13 cellular contexts compared by ENCODE assay signal in the genomic region with DNA sequence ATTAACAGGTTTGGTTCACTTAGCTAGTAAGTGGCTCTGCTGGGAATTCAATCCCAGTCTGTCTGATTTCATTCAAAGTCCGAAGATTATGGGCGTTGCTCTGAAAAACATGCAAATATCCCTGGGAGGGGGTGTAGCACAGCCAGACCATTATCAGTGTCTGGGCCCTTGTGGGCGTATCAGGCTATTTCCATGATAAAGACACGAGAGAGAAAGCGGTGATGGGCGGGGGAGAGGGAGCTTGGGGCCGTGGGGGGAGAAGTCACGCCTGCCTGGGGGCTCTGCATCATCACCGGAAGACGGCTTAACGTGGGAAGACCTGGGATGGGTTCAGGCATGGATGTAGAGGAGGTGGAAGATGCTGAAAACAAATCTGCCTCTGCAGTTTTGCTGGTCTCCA. TPM values are rescaled to one million over a fixed set of nuclear protein-coding genes. Genes with fewer than 3 reads are reported as not detected.
DNase-seq lines count a peak whose midpoint lies in the region; ATAC-seq, FAIRE-seq and TF ChIP-seq lines count a peak whose summit lies in the region.
"Had no signal": no experiment of that assay in that cellular context is flagged by ENCODE, and none has a peak within 500 bp of the region (broad histone marks: within the 10 kb centered on the region; RNA-seq: fewer than 3 reads in every experiment).

No MANE protein-coding gene starts in this region.

- H3K27ac Mint-ChIP-seq in activated naive CD4-positive, alpha-beta T cell treated with anti-CD3 and anti-CD28 coated beads, Interleukin-2, amount 50 U/mL, for 24 hours = peak overlapping the region; percentile 6

- H4K20me1 ChIP-seq in keratinocyte (ENCODE audit: control insufficient read depth, extremely low read depth, insufficient read depth, low read length) = no peaks in the 10 kb centered on the region
- H4K20me1 ChIP-seq in OCI-LY7 (ENCODE audit: insufficient read depth, low read length) = no peaks in the 10 kb centered on the region

- FAIRE-seq in keratinocyte (lab: Jason Lieb, UNC) = peak; percentile 72

- H3K27ac ChIP-seq in keratinocyte (ENCODE audit: control insufficient read depth, insufficient read depth, low read length) (peak overlapping the region; percentile 95), subcutaneous abdominal adipose tissue (ENCODE audit: low read depth, low read length) (peak overlapping the region; percentile 37), OCI-LY7 (ENCODE audit: low read depth, low read length, poor library complexity, severe bottlenecking) (no peak overlapping the region)
- H3K27ac ChIP-seq: body of pancreas had no signal

- TF ChIP-seq CTCF in keratinocyte (optimal IDR thresholded peaks at IDR 0.05 in 1 of 3, IDR thresholded peaks at IDR 0.05 in 1 of 3, conservative IDR thresholded peaks at IDR 0.05 in 1 of 3; ENCODE audit: extremely low read depth in 1 of 3, insufficient read depth in 2 of 3, low read length in 3 of 3) = no peak
- TF ChIP-seq CTCF in OCI-LY7 (conservative IDR thresholded peaks at IDR 0.05; ENCODE audit: low read length) = no peak

- H3K36me3 ChIP-seq in keratinocyte (ENCODE audit: control insufficient read depth in 2 of 2, extremely low read depth in 1 of 2, insufficient read depth in 2 of 2, low read length in 2 of 2) (peaks cover 3 to 4% of the 10 kb centered on the region in 2 experiments), subcutaneous abdominal adipose tissue (ENCODE audit: control insufficient read depth in 5 of 5, insufficient read depth in 5 of 5, low read length in 5 of 5) (peaks cover 0 to 21% (median 16%) of the 10 kb centered on the region in 5 donors), OCI-LY7 (ENCODE audit: insufficient read depth, low read length) (no peaks in the 10 kb centered on the region)

- H3K9me3 Mint-ChIP-seq in activated naive CD4-positive, alpha-beta T cell treated with anti-CD3 and anti-CD28 coated beads, Interleukin-2, amount 50 U/mL, for 24 hours = no peaks in the 10 kb centered on the region
- H3K9me3 Mint-ChIP-seq: activated CD8-positive, alpha-beta T cell treated with anti-CD3 and anti-CD28 coated beads for 36 hours had no signal

- H3K9me1 ChIP-seq in keratinocyte (ENCODE audit: control insufficient read depth, extremely low read depth, insufficient read depth, low read length) = peaks cover 3% of the 10 kb centered on the region

- dilution Hi-C loops in keratinocyte (cut with MboI; ENCODE audit: extremely low pct_ligation_motif_present, low sequenced_read_pairs) = no loop called here

- H3K36me3 Mint-ChIP-seq in activated naive CD4-positive, alpha-beta T cell treated with anti-CD3 and anti-CD28 coated beads, Interleukin-2, amount 50 U/mL, for 24 hours = peaks cover 6% of the 10 kb centered on the region

- DNase-seq in activated naive CD4-positive, alpha-beta T cell treated with Interleukin-2 at 50 U/mL for 16 hours = no peak
- DNase-seq in astrocyte of the hippocampus (ENCODE audit: low read depth, low spot score) (peak; percentile 31), keratinocyte (ENCODE audit: low read depth, low spot score) (no peak), OCI-LY7 (ENCODE audit: low spot score) (no peak), DMS153 treated with DMSO at 0.1 percent for 48 hours (lab: John Stamatoyannopoulos, UW; ENCODE audit: unreplicated experiment) (no peak)
- DNase-seq: NCI-H1930, SHP77 had no signal

- H3K9ac ChIP-seq in keratinocyte (ENCODE audit: control insufficient read depth, extremely low read depth, insufficient read depth, low read length) (peak overlapping the region; percentile 58), subcutaneous abdominal adipose tissue (ENCODE audit: low read length in 5 of 5) (no peak overlapping the region)

- no TSS peak for BruUV-seq in OCI-LY7 (replicated peaks; lab: Mats Ljungman, UMichigan)

- no peaks in the 10 kb centered on the region for H3K9me3 ChIP-seq in keratinocyte (ENCODE audit: control insufficient read depth, low read depth, low read length)
- no peaks in the 10 kb centered on the region for H3K9me3 ChIP-seq in subcutaneous abdominal adipose tissue (ENCODE audit: control insufficient read depth in 5 of 5, low read length in 5 of 5)
- no peaks in the 10 kb centered on the region for H3K9me3 ChIP-seq in OCI-LY7 (ENCODE audit: low read length)
- H3K9me3 ChIP-seq: body of pancreas, upper lobe of left lung had no signal

- H2AFZ ChIP-seq in keratinocyte (ENCODE audit: control insufficient read depth, low read length) = no peak overlapping the region
- H2AFZ ChIP-seq in OCI-LY7 (ENCODE audit: low read length) = no peak overlapping the region

- peaks cover 54% of the 10 kb centered on the region for H3K4me1 Mint-ChIP-seq in activated naive CD4-positive, alpha-beta T cell treated with anti-CD3 and anti-CD28 coated beads, Interleukin-2, amount 50 U/mL, for 24 hours

- H3K27me3 ChIP-seq in keratinocyte (ENCODE audit: control insufficient read depth, extremely low read depth, insufficient read depth, low read length) (no peaks in the 10 kb centered on the region), subcutaneous abdominal adipose tissue (ENCODE audit: control insufficient read depth in 5 of 5, insufficient read depth in 4 of 5, low read length in 5 of 5) (no peaks in the 10 kb centered on the region)
- H3K27me3 ChIP-seq: body of pancreas, upper lobe of left lung had no signal

- H3K4me1 ChIP-seq in keratinocyte (ENCODE audit: control insufficient read depth, extremely low read depth, insufficient read depth, low read length) (peaks cover 74% of the 10 kb centered on the region), subcutaneous abdominal adipose tissue (ENCODE audit: control insufficient read depth in 5 of 5, insufficient read depth in 5 of 5, low read length in 5 of 5) (peaks cover 12 to 57% (median 52%) of the 10 kb centered on the region in 5 donors), OCI-LY7 (ENCODE audit: insufficient read depth, low read length, poor library complexity, severe bottlenecking) (no peaks in the 10 kb centered on the region)

- intact Hi-C loops in OCI-LY7 (cut with micrococcal nuclease; ENCODE audit: unreplicated experiment) = no loop called here

- CTCF ChIA-PET in OCI-LY7 (lab: Charles Lee; ENCODE audit: unreplicated experiment) = no interaction called here

- H3K79me2 ChIP-seq in keratinocyte (ENCODE audit: control insufficient read depth, insufficient read depth, low read length) (no peaks in the 10 kb centered on the region), OCI-LY7 (ENCODE audit: insufficient read depth, low read depth, low read length) (no peaks in the 10 kb centered on the region)

- H3K4me2 ChIP-seq in keratinocyte (ENCODE audit: control insufficient read depth, extremely low read depth, insufficient read depth, low read depth, low read length) = peak overlapping the region; percentile 65
- no peak overlapping the region for H3K4me2 ChIP-seq in OCI-LY7 (ENCODE audit: low read length)

- no peak for ATAC-seq in GM19452 (IDR thresholded peaks at IDR 0.05; ENCODE audit: unreplicated experiment)
- ATAC-seq: body of pancreas had no signal

- H3K27me3 Mint-ChIP-seq in activated naive CD4-positive, alpha-beta T cell treated with anti-CD3 and anti-CD28 coated beads, Interleukin-2, amount 50 U/mL, for 24 hours = no peaks in the 10 kb centered on the region
- H3K27me3 Mint-ChIP-seq: activated CD8-positive, alpha-beta T cell treated with anti-CD3 and anti-CD28 coated beads for 36 hours had no signal

- no peak overlapping the region for H3K4me3 ChIP-seq in keratinocyte (ENCODE audit: control insufficient read depth in 2 of 3, extremely low read depth in 1 of 3, insufficient read depth in 2 of 3, low read depth in 1 of 3, low read length in 3 of 3)
- no peak overlapping the region for H3K4me3 ChIP-seq in subcutaneous abdominal adipose tissue (ENCODE audit: low read depth in 1 of 5, low read length in 5 of 5)
- H3K4me3 ChIP-seq in OCI-LY7 (ENCODE audit: low read depth, low read length, poor library complexity, severe bottlenecking) = no peak overlapping the region
- H3K4me3 ChIP-seq: body of pancreas, upper lobe of left lung had no signal

- POLR2A ChIA-PET in OCI-LY7 (lab: Charles Lee) = no interaction called here

- no peak overlapping the region for H3K4me3 Mint-ChIP-seq in activated naive CD4-positive, alpha-beta T cell treated with anti-CD3 and anti-CD28 coated beads, Interleukin-2, amount 50 U/mL, for 24 hours
- H3K4me3 Mint-ChIP-seq: activated CD8-positive, alpha-beta T cell treated with anti-CD3 and anti-CD28 coated beads for 36 hours had no signal

- no peaks in the 10 kb centered on the region for H3K9me2 ChIP-seq in OCI-LY7 (ENCODE audit: insufficient read depth, low read length)

RNA-seq across cellular contexts. Expression of a gene that starts 25.8 kb away (rescaled TPM):
- polyA plus RNA-seq in keratinocyte = 12.6 to 24.1 TPM (median 15.9 TPM) in 3 replicates
- polyA plus RNA-seq in keratinocyte (2011; ENCODE audit: low read depth) = 12.4 TPM
- polyA plus RNA-seq in keratinocyte (2011; cell fraction: cytosol; rRNA removed) = 8.2 and 11.1 TPM in 2 replicates
- 30.5 and 37.3 TPM in 2 replicates for polyA plus RNA-seq in keratinocyte (2011; cell fraction: nucleus; rRNA removed)
- polyA plus RNA-seq in keratinocyte (2012; ENCODE audit: low replicate concordance) = 9.3 and 24.5 TPM in 2 replicates
- polyA minus RNA-seq in keratinocyte = 33.9 to 71.2 TPM (median 38.4 TPM) in 3 replicates
- 28.0 TPM for polyA minus RNA-seq in keratinocyte (2011; cell fraction: cytosol; rRNA and poly(A)+ RNA removed)
- polyA minus RNA-seq in keratinocyte (2011; cell fraction: nucleus; rRNA and poly(A)+ RNA removed) = 38.8 and 51.2 TPM in 2 replicates
- total RNA-seq in OCI-LY7 (2014; rRNA removed; shearing (Covaris generic)) = not detected in 2 replicates
- not detected in 2 replicates for total RNA-seq in OCI-LY7 (2022)
